1 cellular context compared by ENCODE assay signal in the genomic region with DNA sequence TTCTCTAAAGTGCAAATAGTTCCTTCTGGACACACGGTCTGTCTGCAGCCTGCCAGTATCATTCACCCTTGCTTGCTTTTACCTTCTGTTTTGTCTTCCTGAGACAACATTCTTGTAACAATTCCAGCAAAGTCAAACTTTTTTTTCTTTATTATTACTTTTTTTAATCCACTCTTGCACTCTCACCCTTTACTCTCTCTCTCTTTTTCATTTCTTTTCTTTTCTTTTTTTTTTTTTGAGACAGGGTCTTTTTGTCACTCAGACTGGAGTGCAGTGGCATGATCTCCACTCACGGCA.
TF ChIP-seq lines count a peak whose summit lies in the region.

No MANE protein-coding gene starts in this region.

TF ChIP-seq in GM23338, 12 proteins besides CTCF, POLR2A, EP300 and RAD21 (continued from another document):
- TF ChIP-seq, protein P1, sequence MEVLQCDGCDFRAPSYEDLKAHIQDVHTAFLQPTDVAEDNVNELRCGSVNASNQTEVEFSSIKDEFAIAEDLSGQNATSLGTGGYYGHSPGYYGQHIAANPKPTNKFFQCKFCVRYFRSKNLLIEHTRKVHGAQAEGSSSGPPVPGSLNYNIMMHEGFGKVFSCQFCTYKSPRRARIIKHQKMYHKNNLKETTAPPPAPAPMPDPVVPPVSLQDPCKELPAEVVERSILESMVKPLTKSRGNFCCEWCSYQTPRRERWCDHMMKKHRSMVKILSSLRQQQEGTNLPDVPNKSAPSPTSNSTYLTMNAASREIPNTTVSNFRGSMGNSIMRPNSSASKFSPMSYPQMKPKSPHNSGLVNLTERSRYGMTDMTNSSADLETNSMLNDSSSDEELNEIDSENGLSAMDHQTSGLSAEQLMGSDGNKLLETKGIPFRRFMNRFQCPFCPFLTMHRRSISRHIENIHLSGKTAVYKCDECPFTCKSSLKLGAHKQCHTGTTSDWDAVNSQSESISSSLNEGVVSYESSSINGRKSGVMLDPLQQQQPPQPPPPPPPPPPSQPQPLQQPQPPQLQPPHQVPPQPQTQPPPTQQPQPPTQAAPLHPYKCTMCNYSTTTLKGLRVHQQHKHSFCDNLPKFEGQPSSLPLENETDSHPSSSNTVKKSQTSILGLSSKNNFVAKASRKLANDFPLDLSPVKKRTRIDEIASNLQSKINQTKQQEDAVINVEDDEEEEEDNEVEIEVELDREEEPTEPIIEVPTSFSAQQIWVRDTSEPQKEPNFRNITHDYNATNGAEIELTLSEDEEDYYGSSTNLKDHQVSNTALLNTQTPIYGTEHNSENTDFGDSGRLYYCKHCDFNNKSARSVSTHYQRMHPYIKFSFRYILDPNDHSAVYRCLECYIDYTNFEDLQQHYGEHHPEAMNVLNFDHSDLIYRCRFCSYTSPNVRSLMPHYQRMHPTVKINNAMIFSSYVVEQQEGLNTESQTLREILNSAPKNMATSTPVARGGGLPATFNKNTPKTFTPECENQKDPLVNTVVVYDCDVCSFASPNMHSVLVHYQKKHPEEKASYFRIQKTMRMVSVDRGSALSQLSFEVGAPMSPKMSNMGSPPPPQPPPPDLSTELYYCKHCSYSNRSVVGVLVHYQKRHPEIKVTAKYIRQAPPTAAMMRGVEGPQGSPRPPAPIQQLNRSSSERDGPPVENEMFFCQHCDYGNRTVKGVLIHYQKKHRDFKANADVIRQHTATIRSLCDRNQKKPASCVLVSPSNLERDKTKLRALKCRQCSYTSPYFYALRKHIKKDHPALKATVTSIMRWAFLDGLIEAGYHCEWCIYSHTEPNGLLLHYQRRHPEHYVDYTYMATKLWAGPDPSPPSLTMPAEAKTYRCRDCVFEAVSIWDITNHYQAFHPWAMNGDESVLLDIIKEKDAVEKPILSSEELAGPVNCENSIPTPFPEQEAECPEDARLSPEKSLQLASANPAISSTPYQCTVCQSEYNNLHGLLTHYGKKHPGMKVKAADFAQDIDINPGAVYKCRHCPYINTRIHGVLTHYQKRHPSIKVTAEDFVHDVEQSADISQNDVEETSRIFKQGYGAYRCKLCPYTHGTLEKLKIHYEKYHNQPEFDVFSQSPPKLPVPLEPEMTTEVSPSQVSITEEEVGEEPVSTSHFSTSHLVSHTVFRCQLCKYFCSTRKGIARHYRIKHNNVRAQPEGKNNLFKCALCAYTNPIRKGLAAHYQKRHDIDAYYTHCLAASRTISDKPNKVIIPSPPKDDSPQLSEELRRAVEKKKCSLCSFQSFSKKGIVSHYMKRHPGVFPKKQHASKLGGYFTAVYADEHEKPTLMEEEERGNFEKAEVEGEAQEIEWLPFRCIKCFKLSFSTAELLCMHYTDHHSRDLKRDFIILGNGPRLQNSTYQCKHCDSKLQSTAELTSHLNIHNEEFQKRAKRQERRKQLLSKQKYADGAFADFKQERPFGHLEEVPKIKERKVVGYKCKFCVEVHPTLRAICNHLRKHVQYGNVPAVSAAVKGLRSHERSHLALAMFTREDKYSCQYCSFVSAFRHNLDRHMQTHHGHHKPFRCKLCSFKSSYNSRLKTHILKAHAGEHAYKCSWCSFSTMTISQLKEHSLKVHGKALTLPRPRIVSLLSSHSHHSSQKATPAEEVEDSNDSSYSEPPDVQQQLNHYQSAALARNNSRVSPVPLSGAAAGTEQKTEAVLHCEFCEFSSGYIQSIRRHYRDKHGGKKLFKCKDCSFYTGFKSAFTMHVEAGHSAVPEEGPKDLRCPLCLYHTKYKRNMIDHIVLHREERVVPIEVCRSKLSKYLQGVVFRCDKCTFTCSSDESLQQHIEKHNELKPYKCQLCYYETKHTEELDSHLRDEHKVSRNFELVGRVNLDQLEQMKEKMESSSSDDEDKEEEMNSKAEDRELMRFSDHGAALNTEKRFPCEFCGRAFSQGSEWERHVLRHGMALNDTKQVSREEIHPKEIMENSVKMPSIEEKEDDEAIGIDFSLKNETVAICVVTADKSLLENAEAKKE (CRISPR knock-in tag; IDR thresholded peaks at IDR 0.05), result no peak
- TF ChIP-seq EZH2 (IDR thresholded peaks at IDR 0.05; ENCODE audit: low read depth, unreplicated experiment) (no peak), CREB1 (CRISPR knock-in tag; IDR thresholded peaks at IDR 0.05; ENCODE audit: low read depth) (no peak), ZNF331 (CRISPR knock-in tag; IDR thresholded peaks at IDR 0.05; ENCODE audit: low read depth) (no peak), POLR2AphosphoS5 (IDR thresholded peaks at IDR 0.05; ENCODE audit: low read depth) (no peak), JUNB (IDR thresholded peaks at IDR 0.05; ENCODE audit: unreplicated experiment) (no peak), NANOG (IDR thresholded peaks at IDR 0.05; ENCODE audit: borderline replicate concordance) (no peak), EZH2phosphoT487 (IDR thresholded peaks at IDR 0.05; ENCODE audit: unreplicated experiment) (no peak)
- TF ChIP-seq, protein P2, sequence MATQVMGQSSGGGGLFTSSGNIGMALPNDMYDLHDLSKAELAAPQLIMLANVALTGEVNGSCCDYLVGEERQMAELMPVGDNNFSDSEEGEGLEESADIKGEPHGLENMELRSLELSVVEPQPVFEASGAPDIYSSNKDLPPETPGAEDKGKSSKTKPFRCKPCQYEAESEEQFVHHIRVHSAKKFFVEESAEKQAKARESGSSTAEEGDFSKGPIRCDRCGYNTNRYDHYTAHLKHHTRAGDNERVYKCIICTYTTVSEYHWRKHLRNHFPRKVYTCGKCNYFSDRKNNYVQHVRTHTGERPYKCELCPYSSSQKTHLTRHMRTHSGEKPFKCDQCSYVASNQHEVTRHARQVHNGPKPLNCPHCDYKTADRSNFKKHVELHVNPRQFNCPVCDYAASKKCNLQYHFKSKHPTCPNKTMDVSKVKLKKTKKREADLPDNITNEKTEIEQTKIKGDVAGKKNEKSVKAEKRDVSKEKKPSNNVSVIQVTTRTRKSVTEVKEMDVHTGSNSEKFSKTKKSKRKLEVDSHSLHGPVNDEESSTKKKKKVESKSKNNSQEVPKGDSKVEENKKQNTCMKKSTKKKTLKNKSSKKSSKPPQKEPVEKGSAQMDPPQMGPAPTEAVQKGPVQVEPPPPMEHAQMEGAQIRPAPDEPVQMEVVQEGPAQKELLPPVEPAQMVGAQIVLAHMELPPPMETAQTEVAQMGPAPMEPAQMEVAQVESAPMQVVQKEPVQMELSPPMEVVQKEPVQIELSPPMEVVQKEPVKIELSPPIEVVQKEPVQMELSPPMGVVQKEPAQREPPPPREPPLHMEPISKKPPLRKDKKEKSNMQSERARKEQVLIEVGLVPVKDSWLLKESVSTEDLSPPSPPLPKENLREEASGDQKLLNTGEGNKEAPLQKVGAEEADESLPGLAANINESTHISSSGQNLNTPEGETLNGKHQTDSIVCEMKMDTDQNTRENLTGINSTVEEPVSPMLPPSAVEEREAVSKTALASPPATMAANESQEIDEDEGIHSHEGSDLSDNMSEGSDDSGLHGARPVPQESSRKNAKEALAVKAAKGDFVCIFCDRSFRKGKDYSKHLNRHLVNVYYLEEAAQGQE (IDR thresholded peaks at IDR 0.05; ENCODE audit: unreplicated experiment), result no peak
TF ChIP-seq in GM23338: peak in this region for 0.
